ENCODE assay signal across 8 cellular contexts in the genomic region with DNA sequence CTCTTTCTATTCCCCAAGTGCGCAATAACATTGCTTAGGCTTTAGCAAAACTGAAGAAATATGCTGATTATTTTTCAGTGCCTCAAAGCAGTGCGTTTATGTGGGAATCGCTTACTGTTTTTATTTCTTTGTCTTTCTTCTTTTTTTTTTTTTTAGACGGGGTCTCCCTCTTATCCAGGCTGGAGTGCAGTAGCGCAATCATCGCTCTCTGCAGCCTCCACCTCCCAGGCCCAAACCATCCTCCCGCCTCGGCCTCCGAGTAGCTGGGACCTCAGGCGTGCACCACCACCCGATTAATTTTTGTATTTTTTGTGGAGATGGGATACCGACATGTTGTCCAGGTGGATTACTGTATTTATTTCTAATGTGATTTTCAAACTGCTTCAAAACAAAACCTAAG. TPM values are rescaled to one million over a fixed set of nuclear protein-coding genes. Genes with fewer than 3 reads are reported as not detected.
DNase-seq lines count a peak whose midpoint lies in the region; ATAC-seq and TF ChIP-seq lines count a peak whose summit lies in the region.

No MANE protein-coding gene starts in this region.

- H3K27ac ChIP-seq in C4-2B (peak overlapping the region; percentile 70; the same call in 1 of the 2 replicates), duodenal mucosa (ENCODE audit: low read depth, low read length) (no peak overlapping the region)

- no peak for ATAC-seq in GM18505 (IDR thresholded peaks at IDR 0.05; ENCODE audit: unreplicated experiment)
- no peak for ATAC-seq in HG03135 (IDR thresholded peaks at IDR 0.05; ENCODE audit: unreplicated experiment)
- no peak for ATAC-seq in GM21390 (IDR thresholded peaks at IDR 0.05; ENCODE audit: unreplicated experiment)

- H3K27me3 Mint-ChIP-seq in nephron progenitor cell (ENCODE audit: low read depth, poor library complexity): peaks cover 5% of the 10 kb centered on the region

- H3K27me3 ChIP-seq in MG63 (no peaks in the 10 kb centered on the region), duodenal mucosa (ENCODE audit: control insufficient read depth in 1 of 2, insufficient read depth in 2 of 2, low read length in 2 of 2) (no peaks in the 10 kb centered on the region)

- peak overlapping the region; percentile 88 for H3K4me3 Mint-ChIP-seq in nephron progenitor cell

- TF ChIP-seq POLR2A in GM18505 (IDR thresholded peaks at IDR 0.05; ENCODE audit: borderline replicate concordance, extremely low read depth, insufficient read depth, insufficient read length): no peak

- H3K4me1 ChIP-seq in duodenal mucosa (ENCODE audit: control insufficient read depth in 1 of 2, insufficient read depth in 2 of 2, low read length in 2 of 2): peaks cover 18 to 19% of the 10 kb centered on the region in 2 donors

- H3K27ac Mint-ChIP-seq in nephron progenitor cell: peak overlapping the region; percentile 32

- peak overlapping the region in 1 of 2 donors; percentile 65 for H3K9ac ChIP-seq in duodenal mucosa (ENCODE audit: low read depth in 1 of 2, low read length in 2 of 2)

- H3K4me3 ChIP-seq in MG63: peak overlapping the region; percentile 64
- peak overlapping the region; percentile 80 to 81 for H3K4me3 ChIP-seq in duodenal mucosa (ENCODE audit: low read depth in 1 of 2, low read length in 2 of 2)

- no peak for DNase-seq in MG63
- no peak for DNase-seq in nephron progenitor cell
- no peak for DNase-seq in islet precursor cell

- no peaks in the 10 kb centered on the region for H3K9me3 ChIP-seq in MG63
- no peaks in the 10 kb centered on the region for H3K9me3 ChIP-seq in duodenal mucosa (ENCODE audit: control insufficient read depth in 1 of 2, low read length in 2 of 2)

- peaks cover 7% of the 10 kb centered on the region for H3K36me3 ChIP-seq in MG63
- peaks cover 0 to 6% of the 10 kb centered on the region in 2 donors for H3K36me3 ChIP-seq in duodenal mucosa (ENCODE audit: control insufficient read depth in 1 of 2, insufficient read depth in 2 of 2, low read length in 2 of 2)

- H3K9me3 Mint-ChIP-seq in nephron progenitor cell: no peaks in the 10 kb centered on the region

- peaks cover 33% of the 10 kb centered on the region for H3K4me1 Mint-ChIP-seq in nephron progenitor cell

- H3K36me3 Mint-ChIP-seq in nephron progenitor cell (ENCODE audit: low read depth): peaks cover 27% of the 10 kb centered on the region

- no peak for TF ChIP-seq CTCF in C4-2B (conservative IDR thresholded peaks at IDR 0.05)
- TF ChIP-seq CTCF in nephron progenitor cell (IDR thresholded peaks at IDR 0.05): no peak

RNA-seq across cellular contexts. Expression of gene DENND10, which starts 1.2 kb away (rescaled TPM):
- total RNA-seq in MG63 (2014; rRNA removed; shearing (Covaris generic); ENCODE audit: low replicate concordance): 24.4 and 34.0 TPM in 2 replicates

RNA-seq across cellular contexts. Expression of gene EIF3A, which starts 24.5 kb away (rescaled TPM):
- 31.1 and 54.9 TPM in 2 replicates for total RNA-seq in MG63 (2014; rRNA removed; shearing (Covaris generic); ENCODE audit: low replicate concordance)
